In the genomic region with DNA sequence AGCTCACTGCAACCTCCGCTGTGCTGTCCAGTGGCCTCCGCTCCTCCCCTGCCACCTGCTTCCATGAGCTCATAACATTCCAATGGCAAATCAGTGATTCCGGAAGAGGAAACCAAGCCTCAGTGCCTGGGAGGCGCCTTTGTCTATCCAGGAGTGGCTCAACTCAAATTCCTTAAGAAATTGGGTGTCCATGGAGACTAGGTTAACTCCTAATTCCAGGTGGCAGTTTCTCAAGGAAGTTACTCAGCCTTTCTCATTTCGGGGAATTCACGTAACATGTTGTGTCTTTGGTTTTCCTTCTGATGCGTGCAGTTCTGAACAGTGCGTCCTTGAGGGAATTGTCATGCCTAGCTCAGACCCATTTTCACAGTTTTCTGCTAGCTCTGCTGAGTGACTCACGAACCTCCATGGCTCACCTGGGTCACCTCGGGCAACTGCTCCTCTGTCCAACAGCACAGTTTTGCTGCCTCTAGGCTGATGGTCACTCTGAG, we compare ENCODE assay signal across 17 cellular contexts.
DNase-seq lines count a peak whose midpoint lies in the region; ATAC-seq and TF ChIP-seq lines count a peak whose summit lies in the region.
"Had no signal": no experiment of that assay in that cellular context is flagged by ENCODE, and none has a peak within 500 bp of the region (broad histone marks: within the 10 kb centered on the region; RNA-seq: fewer than 3 reads in every experiment).

No MANE protein-coding gene starts in this region.

- ATAC-seq in psoas muscle (peak in 2 of 4 donors; percentile 46 to 63), GM18858 (IDR thresholded peaks at IDR 0.05; ENCODE audit: unreplicated experiment) (no peak)

- DNase-seq in ELF-1 (ENCODE audit: low read depth, low spot score) (peak; percentile 67), SJCRH30 (peak; percentile 10 to 15), islet precursor cell (peak; percentile 81), psoas muscle (peak; percentile 43 to 54), mesenteric fat pad (ENCODE audit: low spot score) (no peak), NCI-H774 (lab: John Stamatoyannopoulos, UW) (no peak)
- DNase-seq: ACHN, AML-193, Caco-2, MV-4-11, NCI-H1417, NCI-H1930, NCI-H446, OCI-M1 had no signal

- no peak for TF ChIP-seq CTCF in psoas muscle (IDR thresholded peaks at IDR 0.05)

- 40 to 54% (median 41%) methylated on average over 10 of the region's 10 CpGs for WGBS in psoas muscle, 3 donors

- no peaks in the 10 kb centered on the region for H3K27me3 ChIP-seq in SJCRH30
- H3K27me3 ChIP-seq in psoas muscle (ENCODE audit: insufficient read depth in 3 of 3, low read length in 2 of 3) = no peaks in the 10 kb centered on the region

- no peak overlapping the region for H3K27ac ChIP-seq in SJCRH30
- no peak overlapping the region for H3K27ac ChIP-seq in psoas muscle
- H3K27ac ChIP-seq: HL-60 had no signal

- H3K4me3 ChIP-seq in SJCRH30 (no peak overlapping the region), psoas muscle (no peak overlapping the region)
- H3K4me3 ChIP-seq: HAP-1 had no signal

- intact Hi-C loops in psoas muscle (cut with DNase I) = no loop called here

- H3K36me3 ChIP-seq in SJCRH30 (no peaks in the 10 kb centered on the region), psoas muscle (ENCODE audit: insufficient read depth in 1 of 2, low read depth in 1 of 2) (no peaks in the 10 kb centered on the region)
- H3K36me3 ChIP-seq: HAP-1 had no signal

- no peaks in the 10 kb centered on the region for H3K9me3 ChIP-seq in SJCRH30 (replicated peaks)
- no peaks in the 10 kb centered on the region for H3K9me3 ChIP-seq in psoas muscle
- H3K9me3 ChIP-seq: Caco-2 had no signal

- H3K4me1 ChIP-seq in SJCRH30 (no peaks in the 10 kb centered on the region), psoas muscle (no peaks in the 10 kb centered on the region)
- H3K4me1 ChIP-seq: Caco-2, HAP-1 had no signal

Comparison
In these comparisons a context has a peak if more than half of its experiments do, and no peak if none do; other contexts are left out.
1. DNase-seq: peak in ELF-1 (single experiment), SJCRH30 (2 of 2), islet precursor cell (single experiment) and psoas muscle (2 of 2); none in mesenteric fat pad (single experiment) and NCI-H774 (single experiment).